9 cellular contexts compared by ENCODE assay signal in the genomic region with DNA sequence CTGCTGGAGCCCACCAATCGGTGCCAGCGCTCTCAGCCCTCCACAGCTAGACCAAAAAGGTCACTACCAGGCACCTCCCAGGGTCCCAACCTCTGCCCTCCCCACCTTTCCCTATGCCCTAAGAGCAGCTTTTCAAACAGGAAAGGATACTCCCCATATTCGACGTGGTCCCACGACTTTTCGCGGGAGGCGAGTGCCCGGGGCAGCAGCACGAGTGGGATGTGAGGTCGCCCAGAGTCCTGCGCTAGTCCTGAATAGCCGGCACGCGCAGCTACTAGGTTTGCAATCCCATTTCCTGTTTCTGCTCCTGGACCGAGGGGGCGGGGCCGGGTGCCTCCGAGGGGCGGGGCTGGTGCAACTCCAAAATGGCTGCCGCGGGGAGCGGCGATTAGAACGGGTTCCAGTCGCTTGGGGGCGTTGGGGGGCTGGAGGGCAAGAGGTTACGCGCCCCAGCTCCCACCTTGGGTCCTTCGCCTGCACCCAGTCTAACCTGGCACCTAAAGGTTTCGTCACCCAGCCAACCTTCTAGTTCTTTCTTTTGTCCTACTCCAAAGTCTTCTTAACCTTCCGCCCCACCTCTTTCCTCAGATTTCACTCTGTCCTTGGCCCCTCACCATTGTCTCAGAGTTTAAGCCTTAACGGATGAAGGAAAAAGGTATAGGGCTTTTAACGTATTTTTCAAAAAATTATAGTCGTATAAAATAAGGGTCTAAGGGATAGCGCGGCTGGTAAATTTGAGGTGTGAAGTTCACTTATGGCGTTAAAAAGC.
A peak's percentile ranks its signal among the peaks of the same experiment; 100 is the strongest.
DNase-seq lines count a peak whose midpoint lies in the region; ATAC-seq, FAIRE-seq and TF ChIP-seq lines count a peak whose summit lies in the region.
"Had no signal": no experiment of that assay in that cellular context is flagged by ENCODE, and none has a peak within 500 bp of the region (broad histone marks: within the 10 kb centered on the region; RNA-seq: fewer than 3 reads in every experiment).

No MANE protein-coding gene starts in this region.

- no peaks in the 10 kb centered on the region for H3K27me3 Mint-ChIP-seq in T-helper 2 cell treated with Interferon-gamma antibody and Interleukin-4, amounts not matched to agents 5 μg/mL and 100 μg/mL, for 36 hours (ENCODE audit: low read depth)
- no peaks in the 10 kb centered on the region for H3K27me3 Mint-ChIP-seq in activated T-helper 1 cell treated with anti-CD3 and anti-CD28 coated beads, Interleukin-12 subunit alpha, Interleukin-12 subunit beta, Interleukin-2, Interleukin-4 antibody, amounts not matched to agents 30 ng/mL and 10 ng/mL and 1 ng/mL, durations not matched to agents 14 hours and 24 hours and 36 hours (ENCODE audit: insufficient read depth)
- H3K27me3 Mint-ChIP-seq in stimulated activated naive CD8-positive, alpha-beta T cell treated with anti-CD3 and anti-CD28 coated beads, Interleukin-15, amount 100 ng/mL, for 72 hours, result no peaks in the 10 kb centered on the region
- H3K27me3 Mint-ChIP-seq: B cell had no signal

- H3K79me2 ChIP-seq in keratinocyte (ENCODE audit: control insufficient read depth, insufficient read depth, low read length), result no peaks in the 10 kb centered on the region

- no peaks in the 10 kb centered on the region for H3K9me3 ChIP-seq in keratinocyte (ENCODE audit: control insufficient read depth, low read depth, low read length)

- no peaks in the 10 kb centered on the region for H3K4me1 ChIP-seq in keratinocyte (ENCODE audit: control insufficient read depth, extremely low read depth, insufficient read depth, low read length)

- FAIRE-seq in keratinocyte (lab: Jason Lieb, UNC) (no peak), RCC 7860 (lab: Jason Lieb, UNC) (no peak)

- H2AFZ ChIP-seq in keratinocyte (ENCODE audit: control insufficient read depth, low read length), result peak overlapping the region; percentile 90

- H3K27ac ChIP-seq in keratinocyte (ENCODE audit: control insufficient read depth, insufficient read depth, low read length), result no peak overlapping the region

- no peaks in the 10 kb centered on the region for H3K4me1 Mint-ChIP-seq in T-helper 2 cell treated with Interferon-gamma antibody and Interleukin-4, amounts not matched to agents 5 μg/mL and 100 μg/mL, for 36 hours (ENCODE audit: low read depth)
- no peaks in the 10 kb centered on the region for H3K4me1 Mint-ChIP-seq in activated T-helper 1 cell treated with anti-CD3 and anti-CD28 coated beads, Interleukin-12 subunit alpha, Interleukin-12 subunit beta, Interleukin-2, Interleukin-4 antibody, amounts not matched to agents 30 ng/mL and 10 ng/mL and 1 ng/mL, durations not matched to agents 14 hours and 24 hours and 36 hours (ENCODE audit: low read depth)
- H3K4me1 Mint-ChIP-seq in stimulated activated naive CD8-positive, alpha-beta T cell treated with anti-CD3 and anti-CD28 coated beads, Interleukin-15, amount 100 ng/mL, for 72 hours, result no peaks in the 10 kb centered on the region
- H3K4me1 Mint-ChIP-seq: B cell had no signal

- TF ChIP-seq CTCF in keratinocyte (optimal IDR thresholded peaks at IDR 0.05 in 1 of 3, IDR thresholded peaks at IDR 0.05 in 1 of 3, conservative IDR thresholded peaks at IDR 0.05 in 1 of 3; ENCODE audit: extremely low read depth in 1 of 3, insufficient read depth in 2 of 3, low read length in 3 of 3), result peak in 1 of 3 experiments; percentile 6

- H3K9me1 ChIP-seq in keratinocyte (ENCODE audit: control insufficient read depth, extremely low read depth, insufficient read depth, low read length), result no peaks in the 10 kb centered on the region

- H3K9ac ChIP-seq in keratinocyte (ENCODE audit: control insufficient read depth, extremely low read depth, insufficient read depth, low read length), result peak overlapping the region; percentile 41

- no peak overlapping the region for H3K27ac Mint-ChIP-seq in T-helper 2 cell treated with Interferon-gamma antibody and Interleukin-4, amounts not matched to agents 5 μg/mL and 100 μg/mL, for 36 hours
- no peak overlapping the region for H3K27ac Mint-ChIP-seq in activated T-helper 1 cell treated with anti-CD3 and anti-CD28 coated beads, Interleukin-12 subunit alpha, Interleukin-12 subunit beta, Interleukin-2, Interleukin-4 antibody, amounts not matched to agents 30 ng/mL and 10 ng/mL and 1 ng/mL, durations not matched to agents 14 hours and 24 hours and 36 hours
- H3K27ac Mint-ChIP-seq in stimulated activated naive CD8-positive, alpha-beta T cell treated with anti-CD3 and anti-CD28 coated beads, Interleukin-15, amount 100 ng/mL, for 72 hours, result peak overlapping the region in 1 of 2 donors; percentile 65
- H3K27ac Mint-ChIP-seq: B cell had no signal

- no peaks in the 10 kb centered on the region for H3K36me3 Mint-ChIP-seq in T-helper 2 cell treated with Interferon-gamma antibody and Interleukin-4, amounts not matched to agents 5 μg/mL and 100 μg/mL, for 36 hours (ENCODE audit: low read depth)
- H3K36me3 Mint-ChIP-seq in activated T-helper 1 cell treated with anti-CD3 and anti-CD28 coated beads, Interleukin-12 subunit alpha, Interleukin-12 subunit beta, Interleukin-2, Interleukin-4 antibody, amounts not matched to agents 30 ng/mL and 10 ng/mL and 1 ng/mL, durations not matched to agents 14 hours and 24 hours and 36 hours (ENCODE audit: low read depth), result no peaks in the 10 kb centered on the region

- no peaks in the 10 kb centered on the region for H3K36me3 ChIP-seq in keratinocyte (ENCODE audit: control insufficient read depth in 2 of 2, extremely low read depth in 1 of 2, insufficient read depth in 2 of 2, low read length in 2 of 2)

- intact Hi-C loops in activated T-helper 1 cell treated with anti-CD3 and anti-CD28 coated beads, Interleukin-12 subunit alpha, Interleukin-12 subunit beta, Interleukin-2, Interleukin-4 antibody, amounts not matched to agents 30 ng/mL and 10 ng/mL and 1 ng/mL, durations not matched to agents 14 hours and 24 hours and 36 hours (cut with micrococcal nuclease), result no loop called here

- peak overlapping the region; percentile 35 to 66 (median 54) for H3K4me3 ChIP-seq in keratinocyte (ENCODE audit: control insufficient read depth in 2 of 3, extremely low read depth in 1 of 3, insufficient read depth in 2 of 3, low read depth in 1 of 3, low read length in 3 of 3)

- no peaks in the 10 kb centered on the region for H3K27me3 ChIP-seq in keratinocyte (ENCODE audit: control insufficient read depth, extremely low read depth, insufficient read depth, low read length)

- dilution Hi-C loops in keratinocyte (cut with MboI; ENCODE audit: extremely low pct_ligation_motif_present, low sequenced_read_pairs), result no loop called here

- peak; percentile 3 for DNase-seq in T-helper 2 cell treated with Interferon-gamma antibody and Interleukin-4, amounts not matched to agents 5 μg/mL and 100 μg/mL, for 36 hours (ENCODE audit: low spot score)
- DNase-seq in T-helper 2 cell, result no peak
- DNase-seq in activated T-helper 1 cell treated with anti-CD3 and anti-CD28 coated beads, Interleukin-12 subunit alpha, Interleukin-12 subunit beta, Interleukin-2, Interleukin-4 antibody, amounts not matched to agents 30 ng/mL and 10 ng/mL and 1 ng/mL, durations not matched to agents 14 hours and 24 hours and 36 hours (ENCODE audit: low spot score), result peak; percentile 0
- no peak for DNase-seq in keratinocyte (ENCODE audit: low read depth, low spot score)
- DNase-seq in stimulated activated naive CD8-positive, alpha-beta T cell treated with anti-CD3 and anti-CD28 coated beads, Interleukin-15, amount 100 ng/mL, for 72 hours, result no peak
- no peak for DNase-seq in 8988T
- no peak for DNase-seq in glomerular visceral epithelial cell (ENCODE audit: extremely low spot score)
- DNase-seq in RCC 7860 (ENCODE audit: low spot score), result no peak

- ATAC-seq in stimulated activated naive CD8-positive, alpha-beta T cell treated with anti-CD3 and anti-CD28 coated beads, Interleukin-15, amount 100 ng/mL, for 72 hours, result no peak

- no peaks in the 10 kb centered on the region for H4K20me1 ChIP-seq in keratinocyte (ENCODE audit: control insufficient read depth, extremely low read depth, insufficient read depth, low read length)

- H3K4me3 Mint-ChIP-seq in T-helper 2 cell treated with Interferon-gamma antibody and Interleukin-4, amounts not matched to agents 5 μg/mL and 100 μg/mL, for 36 hours, result peak overlapping the region; percentile 34
- no peak overlapping the region for H3K4me3 Mint-ChIP-seq in activated T-helper 1 cell treated with anti-CD3 and anti-CD28 coated beads, Interleukin-12 subunit alpha, Interleukin-12 subunit beta, Interleukin-2, Interleukin-4 antibody, amounts not matched to agents 30 ng/mL and 10 ng/mL and 1 ng/mL, durations not matched to agents 14 hours and 24 hours and 36 hours
- H3K4me3 Mint-ChIP-seq in stimulated activated naive CD8-positive, alpha-beta T cell treated with anti-CD3 and anti-CD28 coated beads, Interleukin-15, amount 100 ng/mL, for 72 hours, result peak overlapping the region; percentile 18 to 32
- H3K4me3 Mint-ChIP-seq: B cell had no signal

- H3K9me3 Mint-ChIP-seq in T-helper 2 cell treated with Interferon-gamma antibody and Interleukin-4, amounts not matched to agents 5 μg/mL and 100 μg/mL, for 36 hours, result no peaks in the 10 kb centered on the region
- H3K9me3 Mint-ChIP-seq in activated T-helper 1 cell treated with anti-CD3 and anti-CD28 coated beads, Interleukin-12 subunit alpha, Interleukin-12 subunit beta, Interleukin-2, Interleukin-4 antibody, amounts not matched to agents 30 ng/mL and 10 ng/mL and 1 ng/mL, durations not matched to agents 14 hours and 24 hours and 36 hours, result no peaks in the 10 kb centered on the region
- H3K9me3 Mint-ChIP-seq in stimulated activated naive CD8-positive, alpha-beta T cell treated with anti-CD3 and anti-CD28 coated beads, Interleukin-15, amount 100 ng/mL, for 72 hours, result no peaks in the 10 kb centered on the region

- H3K4me2 ChIP-seq in keratinocyte (ENCODE audit: control insufficient read depth, extremely low read depth, insufficient read depth, low read depth, low read length), result peak overlapping the region; percentile 73

Comparison
In these comparisons a context has a peak if more than half of its experiments do, and no peak if none do; other contexts are left out.
1. DNase-seq: peak in T-helper 2 cell treated with Interferon-gamma antibody and Interleukin-4, amounts not matched to agents 5 μg/mL and 100 μg/mL, for 36 hours (single experiment) and activated T-helper 1 cell treated with anti-CD3 and anti-CD28 coated beads, Interleukin-12 subunit alpha, Interleukin-12 subunit beta, Interleukin-2, Interleukin-4 antibody, amounts not matched to agents 30 ng/mL and 10 ng/mL and 1 ng/mL, durations not matched to agents 14 hours and 24 hours and 36 hours (single experiment); none in T-helper 2 cell (0 of 5), keratinocyte (single experiment), stimulated activated naive CD8-positive, alpha-beta T cell treated with anti-CD3 and anti-CD28 coated beads, Interleukin-15, amount 100 ng/mL, for 72 hours (0 of 2), 8988T (single experiment), glomerular visceral epithelial cell (single experiment) and RCC 7860 (single experiment).